In the genomic region with DNA sequence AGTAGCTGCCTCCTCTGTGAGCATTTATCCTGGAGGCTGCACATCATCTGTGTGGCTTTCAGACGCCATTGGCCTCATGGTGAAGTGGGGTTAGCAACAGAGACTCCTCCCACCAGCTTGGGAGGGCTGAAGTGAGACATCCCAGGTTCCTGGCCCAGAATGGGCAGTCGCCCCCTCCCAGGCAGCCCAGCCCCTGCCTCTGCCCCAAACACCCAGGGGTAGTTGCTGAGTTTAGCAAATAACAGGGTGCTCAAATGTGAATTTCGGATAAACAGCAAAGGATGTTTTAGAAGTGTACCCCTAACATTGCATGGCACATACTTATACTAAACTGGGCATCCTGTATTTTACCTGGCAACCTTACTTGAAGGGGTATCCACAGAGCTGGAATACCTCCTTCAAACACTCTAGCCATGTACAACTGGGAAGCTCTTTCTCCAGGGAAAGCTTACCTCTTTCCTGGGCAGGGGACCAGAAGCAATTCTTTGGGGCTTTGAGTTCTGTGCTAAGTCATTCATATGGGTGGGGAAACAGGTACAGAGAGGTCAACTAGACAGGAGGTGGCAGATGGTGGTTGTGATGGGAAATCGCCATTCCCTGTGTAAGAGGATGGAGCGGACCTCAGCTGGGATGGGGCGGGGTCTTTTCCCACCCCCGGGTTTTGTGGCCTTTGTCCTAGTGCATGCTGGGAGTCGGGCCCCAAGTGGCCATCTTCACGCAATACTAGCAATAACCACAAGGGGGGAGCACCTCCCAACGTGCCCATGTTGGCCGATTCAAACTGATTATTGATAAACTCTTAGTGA, we compare ENCODE assay signal across 8 cellular contexts. TPM values are rescaled to one million over a fixed set of nuclear protein-coding genes. Genes with fewer than 3 reads are reported as not detected.
DNase-seq lines count a peak whose midpoint lies in the region; ATAC-seq, FAIRE-seq and TF ChIP-seq lines count a peak whose summit lies in the region.

No MANE protein-coding gene starts in this region.

- H3F3A ChIP-seq in Loucy (ENCODE audit: low read depth), result no peaks in the 10 kb centered on the region

- DNase-seq in NCI-H2171 treated with DMSO at 0.1 percent for 48 hours (lab: John Stamatoyannopoulos, UW) (peak; percentile 70), NCI-H2171 (lab: John Stamatoyannopoulos, UW) (no peak), SW480 (ENCODE audit: low spot score) (peak; percentile 51), body of pancreas (peak; percentile 62 to 73 (median 66)), keratinocyte (ENCODE audit: low read depth, low spot score) (no peak)
- peak; percentile 40 to 61 (median 46) for DNase-seq in stimulated activated CD4-positive, alpha-beta T cell treated with anti-CD3 and anti-CD28 coated beads, TNF-alpha, amount 100 ng/mL, for 48 hours (ENCODE audit: low read depth in 3 of 3)

- dilution Hi-C loops in keratinocyte (cut with MboI; ENCODE audit: extremely low pct_ligation_motif_present, low sequenced_read_pairs), result no loop called here

- H3K9ac ChIP-seq in Loucy (ENCODE audit: low read depth, low read length, poor library complexity, severe bottlenecking), result peak overlapping the region; percentile 11
- no peak overlapping the region for H3K9ac ChIP-seq in keratinocyte (ENCODE audit: control insufficient read depth, extremely low read depth, insufficient read depth, low read length)

- peak in 1 of 3 donors; percentile 44 for TF ChIP-seq POLR2A in body of pancreas (IDR thresholded peaks at IDR 0.05)

- no peaks in the 10 kb centered on the region for H3K9me2 ChIP-seq in Loucy (replicated peaks; ENCODE audit: low read depth, low read length)

- H3K4me3 ChIP-seq in Loucy (ENCODE audit: low read length, poor library complexity, severe bottlenecking), result peak overlapping the region; percentile 51
- no peak overlapping the region for H3K4me3 ChIP-seq in body of pancreas
- H3K4me3 ChIP-seq in keratinocyte (ENCODE audit: control insufficient read depth in 2 of 3, extremely low read depth in 1 of 3, insufficient read depth in 2 of 3, low read depth in 1 of 3, low read length in 3 of 3), result no peak overlapping the region

- TF ChIP-seq CTCF in Loucy (conservative IDR thresholded peaks at IDR 0.05; ENCODE audit: low read length) (peak; percentile 92), body of pancreas (IDR thresholded peaks at IDR 0.05) (peak; percentile 73 to 88 (median 82)), keratinocyte (optimal IDR thresholded peaks at IDR 0.05 in 1 of 3, IDR thresholded peaks at IDR 0.05 in 1 of 3, conservative IDR thresholded peaks at IDR 0.05 in 1 of 3; ENCODE audit: extremely low read depth in 1 of 3, insufficient read depth in 2 of 3, low read length in 3 of 3) (peak; percentile 76 to 86 (median 82))

- WGBS in body of pancreas, 2 donors, result 9 to 13% methylated on average over 9 to 11 of the region's 11 CpGs

- H4K20me1 ChIP-seq in Loucy (ENCODE audit: insufficient read depth, low read length, poor library complexity, severe bottlenecking) (no peaks in the 10 kb centered on the region), keratinocyte (ENCODE audit: control insufficient read depth, extremely low read depth, insufficient read depth, low read length) (no peaks in the 10 kb centered on the region)

- FAIRE-seq in keratinocyte (lab: Jason Lieb, UNC), result peak; percentile 67

- H3K36me3 ChIP-seq in Loucy (ENCODE audit: insufficient read depth, low read length) (no peaks in the 10 kb centered on the region), body of pancreas (replicated peaks in 1 of 2; ENCODE audit: insufficient read depth in 1 of 2, low read depth in 2 of 2) (no peaks in the 10 kb centered on the region), keratinocyte (ENCODE audit: control insufficient read depth in 2 of 2, extremely low read depth in 1 of 2, insufficient read depth in 2 of 2, low read length in 2 of 2) (no peaks in the 10 kb centered on the region)

- H3K27ac ChIP-seq in body of pancreas (no peak overlapping the region), keratinocyte (ENCODE audit: control insufficient read depth, insufficient read depth, low read length) (no peak overlapping the region)

- peak; percentile 89 for ATAC-seq in body of pancreas
- ATAC-seq in GM18517 (IDR thresholded peaks at IDR 0.05; ENCODE audit: unreplicated experiment), result no peak

- peaks cover 32% of the 10 kb centered on the region for H3K27me3 ChIP-seq in Loucy (ENCODE audit: insufficient read depth, low read length, poor library complexity, severe bottlenecking)
- H3K27me3 ChIP-seq in body of pancreas, result no peaks in the 10 kb centered on the region
- no peaks in the 10 kb centered on the region for H3K27me3 ChIP-seq in keratinocyte (ENCODE audit: control insufficient read depth, extremely low read depth, insufficient read depth, low read length)

- H3K9me3 ChIP-seq in Loucy (ENCODE audit: insufficient read depth, low read depth, low read length) (no peaks in the 10 kb centered on the region), body of pancreas (no peaks in the 10 kb centered on the region), keratinocyte (ENCODE audit: control insufficient read depth, low read depth, low read length) (peaks cover 2% of the 10 kb centered on the region)

- peaks cover 19% of the 10 kb centered on the region for H3K4me1 ChIP-seq in Loucy (ENCODE audit: insufficient read depth, low read length, poor library complexity, severe bottlenecking)
- H3K4me1 ChIP-seq in body of pancreas, result peaks cover 9% of the 10 kb centered on the region
- H3K4me1 ChIP-seq in keratinocyte (ENCODE audit: control insufficient read depth, extremely low read depth, insufficient read depth, low read length), result peaks cover 11% of the 10 kb centered on the region

- intact Hi-C loops in body of pancreas (cut with DNase I), result no loop called here

- no peaks in the 10 kb centered on the region for H3K9me1 ChIP-seq in keratinocyte (ENCODE audit: control insufficient read depth, extremely low read depth, insufficient read depth, low read length)

- peak overlapping the region; percentile 62 for H3K4me2 ChIP-seq in Loucy (ENCODE audit: low read depth, low read length, poor library complexity, severe bottlenecking)
- no peak overlapping the region for H3K4me2 ChIP-seq in keratinocyte (ENCODE audit: control insufficient read depth, extremely low read depth, insufficient read depth, low read depth, low read length)

- H3K79me2 ChIP-seq in Loucy (ENCODE audit: insufficient read depth, low read length) (no peaks in the 10 kb centered on the region), keratinocyte (ENCODE audit: control insufficient read depth, insufficient read depth, low read length) (no peaks in the 10 kb centered on the region)

- H2AFZ ChIP-seq in Loucy (ENCODE audit: low read length) (peak overlapping the region; percentile 85), keratinocyte (ENCODE audit: control insufficient read depth, low read length) (no peak overlapping the region)

RNA-seq across cellular contexts. Expression of gene MTFP1, which starts 19.3 kb away (rescaled TPM):
- total RNA-seq in body of pancreas, result 10 to 100 TPM in 1 of 2 donors, 1 to 10 TPM in 1; 9.9 to 18.5 TPM
- 5.7 to 13.7 TPM (median 8.4 TPM) in 3 replicates for polyA plus RNA-seq in keratinocyte
- 4.2 TPM for polyA plus RNA-seq in keratinocyte (2011; ENCODE audit: low read depth)
- 4.3 and 6.2 TPM in 2 replicates for polyA plus RNA-seq in keratinocyte (2011; cell fraction: cytosol; rRNA removed)
- 4.4 and 4.7 TPM in 2 replicates for polyA plus RNA-seq in keratinocyte (2011; cell fraction: nucleus; rRNA removed)
- polyA plus RNA-seq in keratinocyte (2012; ENCODE audit: low replicate concordance), result 4.5 and 14.9 TPM in 2 replicates
- 0.56 to 11.7 TPM (median 5.0 TPM) in 3 replicates for polyA minus RNA-seq in keratinocyte
- polyA minus RNA-seq in keratinocyte (2011; cell fraction: cytosol; rRNA and poly(A)+ RNA removed), result 8.8 TPM
- polyA minus RNA-seq in keratinocyte (2011; cell fraction: nucleus; rRNA and poly(A)+ RNA removed), result 1.2 and 1.3 TPM in 2 replicates

RNA-seq across cellular contexts. Expression of gene SEC14L3, which starts 27.0 kb away (rescaled TPM):
- not detected for total RNA-seq in body of pancreas
- polyA plus RNA-seq in keratinocyte, result not detected in 3 replicates
- not detected for polyA plus RNA-seq in keratinocyte (2011; ENCODE audit: low read depth)
- not detected in 2 replicates for polyA plus RNA-seq in keratinocyte (2011; cell fraction: cytosol; rRNA removed)
- polyA plus RNA-seq in keratinocyte (2011; cell fraction: nucleus; rRNA removed), result not detected in 2 replicates
- not detected in 2 replicates for polyA plus RNA-seq in keratinocyte (2012; ENCODE audit: low replicate concordance)
- not detected in 3 replicates for polyA minus RNA-seq in keratinocyte
- not detected for polyA minus RNA-seq in keratinocyte (2011; cell fraction: cytosol; rRNA and poly(A)+ RNA removed)
- polyA minus RNA-seq in keratinocyte (2011; cell fraction: nucleus; rRNA and poly(A)+ RNA removed), result not detected in 2 replicates

RNA-seq across cellular contexts. Expression of gene SEC14L2, which starts 48.0 kb away (rescaled TPM):
- 1 to 10 TPM in 1 of 2 donors, under 1 TPM in 1; 0.33 to 3.9 TPM for total RNA-seq in body of pancreas
- polyA plus RNA-seq in keratinocyte, result 103 to 146 TPM (median 129 TPM) in 3 replicates
- polyA plus RNA-seq in keratinocyte (2011; ENCODE audit: low read depth), result 33.2 TPM
- 115 and 122 TPM in 2 replicates for polyA plus RNA-seq in keratinocyte (2011; cell fraction: cytosol; rRNA removed)
- polyA plus RNA-seq in keratinocyte (2011; cell fraction: nucleus; rRNA removed), result 128 and 144 TPM in 2 replicates
- 59.9 and 112 TPM in 2 replicates for polyA plus RNA-seq in keratinocyte (2012; ENCODE audit: low replicate concordance)
- 120 to 175 TPM (median 124 TPM) in 3 replicates for polyA minus RNA-seq in keratinocyte
- 76.4 TPM for polyA minus RNA-seq in keratinocyte (2011; cell fraction: cytosol; rRNA and poly(A)+ RNA removed)
- 61.3 and 108 TPM in 2 replicates for polyA minus RNA-seq in keratinocyte (2011; cell fraction: nucleus; rRNA and poly(A)+ RNA removed)

RNA-seq across cellular contexts. Expression of gene RNF215, which starts 57.6 kb away (rescaled TPM):
- 10 to 100 TPM; 13.8 to 14.0 TPM for total RNA-seq in body of pancreas
- 5.1 to 17.0 TPM (median 8.3 TPM) in 3 replicates for polyA plus RNA-seq in keratinocyte
- 2.7 TPM for polyA plus RNA-seq in keratinocyte (2011; ENCODE audit: low read depth)
- 3.8 and 6.9 TPM in 2 replicates for polyA plus RNA-seq in keratinocyte (2011; cell fraction: cytosol; rRNA removed)
- polyA plus RNA-seq in keratinocyte (2011; cell fraction: nucleus; rRNA removed), result 26.7 and 36.1 TPM in 2 replicates
- polyA plus RNA-seq in keratinocyte (2012; ENCODE audit: low replicate concordance), result 5.4 and 8.1 TPM in 2 replicates
- polyA minus RNA-seq in keratinocyte, result 11.9 to 13.2 TPM (median 13.0 TPM) in 3 replicates
- 15.9 TPM for polyA minus RNA-seq in keratinocyte (2011; cell fraction: cytosol; rRNA and poly(A)+ RNA removed)
- polyA minus RNA-seq in keratinocyte (2011; cell fraction: nucleus; rRNA and poly(A)+ RNA removed), result 10.3 and 12.4 TPM in 2 replicates

Comparison
In these comparisons a context has a peak if more than half of its experiments do, and no peak if none do; other contexts are left out.
1. DNase-seq: peak in NCI-H2171 treated with DMSO at 0.1 percent for 48 hours (single experiment), SW480 (single experiment), body of pancreas (4 of 4) and stimulated activated CD4-positive, alpha-beta T cell treated with anti-CD3 and anti-CD28 coated beads, TNF-alpha, amount 100 ng/mL, for 48 hours (3 of 3); none in NCI-H2171 (single experiment) and keratinocyte (single experiment).
2. Peak in every context shown above with its lines, with median percentiles within 50 percentile points of each other: CTCF ChIP-seq.